ENCODE assay signal across 22 cellular contexts in the genomic region with DNA sequence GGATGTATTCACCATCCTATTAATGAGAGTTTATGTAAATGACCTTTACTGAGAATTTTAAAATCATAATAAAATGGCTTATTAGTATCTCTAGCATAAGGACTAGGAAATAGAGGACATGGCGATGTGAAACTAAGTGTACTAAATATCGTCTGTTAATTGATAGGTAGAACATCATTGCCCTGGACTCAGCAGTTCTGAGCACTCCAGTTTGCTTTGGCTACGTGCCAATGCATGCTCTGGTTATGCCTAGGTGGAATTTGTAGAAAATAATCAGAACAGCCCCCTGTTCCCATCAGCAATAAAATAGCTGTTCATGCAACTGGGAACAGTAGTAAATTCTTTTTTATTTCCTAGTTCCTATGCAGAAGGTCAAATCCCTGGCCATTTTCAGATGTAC.
A peak's percentile ranks its signal among the peaks of the same experiment; 100 is the strongest.
DNase-seq lines count a peak whose midpoint lies in the region; ATAC-seq and TF ChIP-seq lines count a peak whose summit lies in the region.
"Had no signal": no experiment of that assay in that cellular context is flagged by ENCODE, and none has a peak within 500 bp of the region (broad histone marks: within the 10 kb centered on the region; RNA-seq: fewer than 3 reads in every experiment).

No MANE protein-coding gene starts in this region.

- no peaks in the 10 kb centered on the region for H3K36me3 ChIP-seq in MM.1S (replicated peaks; ENCODE audit: insufficient read depth, low read length)
- H3K36me3 ChIP-seq: gastrocnemius medialis, upper lobe of right lung, WERI-Rb-1 had no signal

- TF ChIP-seq CTCF in MM.1S (IDR thresholded peaks at IDR 0.05; ENCODE audit: low read length), result no peak

- no peaks in the 10 kb centered on the region for H3F3A ChIP-seq in MM.1S (ENCODE audit: insufficient read depth, low read length)

- H3K9me2 ChIP-seq in MM.1S (replicated peaks; ENCODE audit: insufficient read depth, low read length), result no peaks in the 10 kb centered on the region
- H3K9me2 ChIP-seq: SK-N-SH had no signal

- H2AFZ ChIP-seq in MM.1S (ENCODE audit: low read length), result peak overlapping the region; percentile 54

- DNase-seq in COLO668 (lab: John Stamatoyannopoulos, UW; ENCODE audit: unreplicated experiment) (peak; percentile 60), MM.1S (no peak), NCI-H510A (lab: John Stamatoyannopoulos, UW) (peak; percentile 75), astrocyte of the hippocampus (ENCODE audit: low read depth, low spot score) (peak; percentile 5), iPS-NIHi11 (ENCODE audit: low spot score) (no peak), left colon (no peak)
- DNase-seq: activated CD4-positive, alpha-beta T cell treated with anti-CD3 and anti-CD28 coated beads, Interleukin-2, amount 50 U/mL, for 1 hour; cerebellar nuclear complex; DMS 273 treated with DMSO at 0.1 percent for 48 hours; gastrocnemius medialis; GDM1; hypothalamus; kidney; NCI-H1930; SK-N-SH; upper lobe of right lung; WERI-Rb-1 had no signal

- peak overlapping the region; percentile 48; the same call in 1 of the 2 replicates for H3K4me3 ChIP-seq in MM.1S (ENCODE audit: low read length)
- H3K4me3 ChIP-seq: gastrocnemius medialis, lung, upper lobe of right lung had no signal

- H3K9ac ChIP-seq in MM.1S (ENCODE audit: low read length), result 0 out of 2 replicates have a peak overlapping the region, but pooled peaks have one; percentile 30
- H3K9ac ChIP-seq: SK-N-SH had no signal

- ATAC-seq in GM19351 (IDR thresholded peaks at IDR 0.05; ENCODE audit: unreplicated experiment), result no peak
- no peak for ATAC-seq in HG03135 (IDR thresholded peaks at IDR 0.05; ENCODE audit: unreplicated experiment)
- no peak for ATAC-seq in left colon
- ATAC-seq: esophagus mucosa, gastrocnemius medialis, upper lobe of right lung had no signal

- H3K79me2 ChIP-seq in MM.1S (ENCODE audit: low read length), result no peaks in the 10 kb centered on the region

- no peaks in the 10 kb centered on the region for H3K27me3 ChIP-seq in MM.1S (replicated peaks; ENCODE audit: insufficient read depth, low read length)
- H3K27me3 ChIP-seq: gastrocnemius medialis, upper lobe of right lung had no signal

- no peaks in the 10 kb centered on the region for H3K4me1 ChIP-seq in MM.1S (ENCODE audit: low read length)
- H3K4me1 ChIP-seq: gastrocnemius medialis, upper lobe of right lung had no signal

- peak overlapping the region; percentile 43; the same call in 1 of the 2 replicates for H3K4me2 ChIP-seq in MM.1S (ENCODE audit: low read depth, low read length)
- H3K4me2 ChIP-seq: SK-N-SH had no signal

- intact Hi-C loops in left colon (cut with DNase I, micrococcal nuclease), result no loop called here

- H3K27ac ChIP-seq in MM.1S (ENCODE audit: low read length), result no peak overlapping the region
- H3K27ac ChIP-seq: gastrocnemius medialis, HL-60, upper lobe of right lung, WERI-Rb-1 had no signal

- H4K20me1 ChIP-seq in MM.1S (ENCODE audit: insufficient read depth, low read length), result no peaks in the 10 kb centered on the region

- H3K9me3 ChIP-seq in MM.1S (replicated peaks; ENCODE audit: insufficient read depth, low read length), result no peaks in the 10 kb centered on the region
- H3K9me3 ChIP-seq: gastrocnemius medialis, SK-N-SH, upper lobe of right lung had no signal

Comparison
In these comparisons a context has a peak if more than half of its experiments do, and no peak if none do; other contexts are left out.
1. DNase-seq: peak in COLO668 (single experiment), NCI-H510A (single experiment) and astrocyte of the hippocampus (single experiment); none in MM.1S (single experiment), iPS-NIHi11 (single experiment) and left colon (0 of 2).